In genomic region chr12:93103154-93103553, GRCh38 we compare ENCODE assay signal across 18 cellular contexts.
"Had no signal": no experiment of that assay in that cellular context is flagged by ENCODE, and none has a peak within 500 bp of the region (broad histone marks: within the 10 kb centered on the region; RNA-seq: fewer than 3 reads in every experiment).

No MANE protein-coding gene starts in this region.

- DNase-seq: activated CD4-positive, alpha-beta T cell treated with anti-CD3 and anti-CD28 coated beads, Interleukin-2, amount 10 ng/mL, durations not matched to agents 24 days and 14 days; activated CD8-positive, alpha-beta memory T cell treated with anti-CD3 and anti-CD28 coated beads, Interleukin-2, amount 50 U/mL, for 4 hours; activated CD8-positive, alpha-beta T cell treated with anti-CD3 and anti-CD28 coated beads, Interleukin-2, amount 10 ng/mL, durations not matched to agents 7 days and 5 days; activated effector memory CD4-positive, alpha-beta T cell treated with anti-CD3 and anti-CD28 coated beads, Interleukin-2, amount 50 U/mL, for 16 hours; activated T-cell treated with anti-CD3 and anti-CD28 coated beads, Interleukin-2, amount 50 U/mL, for 48 hours; adrenal gland; caudate nucleus; nucleus accumbens; posterior cingulate gyrus; stimulated activated CD4-positive, alpha-beta T cell treated with anti-CD3 and anti-CD28 coated beads, Interleukin-1b, Interleukin-23, amount 100 ng/mL, for 48 hours; stimulated activated naive CD8-positive, alpha-beta T cell treated with anti-CD3 and anti-CD28 coated beads, Interleukin-15, amount 100 ng/mL, for 72 hours; thyroid gland had no signal

- H3K36me3 Mint-ChIP-seq: activated naive CD4-positive, alpha-beta T cell treated with anti-CD3 and anti-CD28 coated beads, Interleukin-2, amount 50 U/mL, for 24 hours; natural killer cell treated with Interleukin-12 subunit alpha and Interleukin-12 subunit beta and Interleukin-15 and Interleukin-18, amount 100 ng/mL, for 72 hours; WTC11 had no signal

- H3K27ac ChIP-seq: adrenal gland, thyroid gland had no signal

- H3K27me3 ChIP-seq: adrenal gland, thyroid gland had no signal

- H3K4me1 ChIP-seq: adrenal gland, thyroid gland had no signal

- H3K9me3 Mint-ChIP-seq: activated CD4-positive, alpha-beta T cell treated with anti-CD3 and anti-CD28 coated beads, Interleukin-2, amount 10 ng/mL, durations not matched to agents 24 days and 14 days; activated naive CD4-positive, alpha-beta T cell treated with anti-CD3 and anti-CD28 coated beads, Interleukin-2, amount 50 U/mL, for 24 hours; natural killer cell treated with Interleukin-12 subunit alpha and Interleukin-12 subunit beta and Interleukin-15 and Interleukin-18, amount 100 ng/mL, for 72 hours; stimulated activated naive CD8-positive, alpha-beta T cell treated with anti-CD3 and anti-CD28 coated beads, Interleukin-15, amount 100 ng/mL, for 72 hours; T-helper 1 cell treated with Interleukin-12 subunit alpha and Interleukin-12 subunit beta and Interleukin-4 antibody, amounts not matched to agents 30 μg/mL and 1 μg/mL, for 36 hours had no signal

- H3K4me3 Mint-ChIP-seq: activated CD4-positive, alpha-beta T cell treated with anti-CD3 and anti-CD28 coated beads, Interleukin-2, amount 10 ng/mL, durations not matched to agents 24 days and 14 days; activated CD8-positive, alpha-beta T cell treated with anti-CD3 and anti-CD28 coated beads, Interleukin-2, amount 10 ng/mL, durations not matched to agents 7 days and 5 days; activated naive CD4-positive, alpha-beta T cell treated with anti-CD3 and anti-CD28 coated beads, Interleukin-2, amount 50 U/mL, for 24 hours; natural killer cell treated with Interleukin-12 subunit alpha and Interleukin-12 subunit beta and Interleukin-15 and Interleukin-18, amount 100 ng/mL, for 72 hours; stimulated activated naive CD8-positive, alpha-beta T cell treated with anti-CD3 and anti-CD28 coated beads, Interleukin-15, amount 100 ng/mL, for 72 hours; T-helper 1 cell treated with Interleukin-12 subunit alpha and Interleukin-12 subunit beta and Interleukin-4 antibody, amounts not matched to agents 30 μg/mL and 1 μg/mL, for 36 hours; WTC11 had no signal

- H3K36me3 ChIP-seq: adrenal gland, thyroid gland had no signal

- H3K4me3 ChIP-seq: adrenal gland, thyroid gland had no signal

- H3K27me3 Mint-ChIP-seq: activated CD4-positive, alpha-beta T cell treated with anti-CD3 and anti-CD28 coated beads, Interleukin-2, amount 10 ng/mL, durations not matched to agents 24 days and 14 days; activated naive CD4-positive, alpha-beta T cell treated with anti-CD3 and anti-CD28 coated beads, Interleukin-2, amount 50 U/mL, for 24 hours; stimulated activated naive CD8-positive, alpha-beta T cell treated with anti-CD3 and anti-CD28 coated beads, Interleukin-15, amount 100 ng/mL, for 72 hours had no signal

- H3K27ac Mint-ChIP-seq: activated CD4-positive, alpha-beta T cell treated with anti-CD3 and anti-CD28 coated beads, Interleukin-2, amount 10 ng/mL, durations not matched to agents 24 days and 14 days; activated CD8-positive, alpha-beta T cell treated with anti-CD3 and anti-CD28 coated beads, Interleukin-2, amount 10 ng/mL, durations not matched to agents 7 days and 5 days; activated naive CD4-positive, alpha-beta T cell treated with anti-CD3 and anti-CD28 coated beads, Interleukin-2, amount 50 U/mL, for 24 hours; natural killer cell treated with Interleukin-12 subunit alpha and Interleukin-12 subunit beta and Interleukin-15 and Interleukin-18, amount 100 ng/mL, for 72 hours; T-helper 1 cell treated with Interleukin-12 subunit alpha and Interleukin-12 subunit beta and Interleukin-4 antibody, amounts not matched to agents 30 μg/mL and 1 μg/mL, for 36 hours; WTC11 had no signal

- ATAC-seq: activated CD8-positive, alpha-beta T cell treated with anti-CD3 and anti-CD28 coated beads, Interleukin-2, amount 10 ng/mL, durations not matched to agents 7 days and 5 days; left lobe of liver; natural killer cell treated with Interleukin-12 subunit alpha and Interleukin-12 subunit beta and Interleukin-15 and Interleukin-18, amount 100 ng/mL, for 72 hours; sciatic nerve; stimulated activated naive CD8-positive, alpha-beta T cell treated with anti-CD3 and anti-CD28 coated beads, Interleukin-15, amount 100 ng/mL, for 72 hours; WTC11 had no signal

- H3K9me3 ChIP-seq: adrenal gland, thyroid gland had no signal
